Comparison of ENCODE assay signal across 15 cellular contexts in the genomic region with DNA sequence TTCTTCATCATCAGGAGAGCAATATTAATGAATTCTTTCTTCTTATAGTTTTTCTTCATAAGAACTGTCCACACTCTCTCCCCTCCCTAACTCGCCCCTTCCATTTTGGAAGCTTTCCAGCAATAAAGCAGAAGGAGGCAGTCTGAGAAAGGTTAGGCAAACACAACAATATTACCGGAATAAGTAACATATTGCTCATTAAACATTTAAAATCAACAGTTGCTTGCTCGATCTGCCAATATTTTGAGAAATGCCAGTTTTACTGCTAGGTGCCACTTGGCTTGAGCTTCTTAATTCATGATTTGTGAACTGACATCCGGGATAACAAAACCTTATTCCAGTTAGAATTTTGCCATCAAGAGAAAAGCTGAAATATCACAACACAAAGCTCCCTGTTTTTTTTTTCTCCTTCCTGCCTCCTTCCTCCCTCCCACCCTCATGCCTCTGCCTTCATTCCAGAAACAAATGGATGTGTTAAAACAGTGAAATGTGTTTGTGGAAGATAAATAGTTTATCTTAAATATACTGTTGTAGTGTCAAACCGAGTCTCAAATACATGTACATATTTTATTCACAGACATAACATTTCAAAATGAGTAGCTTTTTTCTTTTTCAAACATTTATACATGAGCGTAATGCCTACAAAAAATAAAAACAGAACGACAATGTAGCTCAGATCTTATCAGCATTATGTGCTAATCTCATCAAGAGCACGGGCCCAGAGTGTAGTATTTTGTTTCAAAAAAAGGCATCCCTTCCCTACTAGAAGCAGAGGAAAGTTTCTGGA.
DNase-seq lines count a peak whose midpoint lies in the region; ATAC-seq and TF ChIP-seq lines count a peak whose summit lies in the region.
"Had no signal": no experiment of that assay in that cellular context is flagged by ENCODE, and none has a peak within 500 bp of the region (broad histone marks: within the 10 kb centered on the region; RNA-seq: fewer than 3 reads in every experiment).

No MANE protein-coding gene starts in this region.

- 68% methylated on average over 8 of the region's 8 CpGs for WGBS in mesenchymal stem cell

- H3K4me1 ChIP-seq in breast epithelium: no peaks in the 10 kb centered on the region
- no peaks in the 10 kb centered on the region for H3K4me1 ChIP-seq in mesenchymal stem cell (ENCODE audit: control insufficient read depth, insufficient read depth, low read depth, low read length)
- no peaks in the 10 kb centered on the region for H3K4me1 ChIP-seq in upper lobe of right lung
- no peaks in the 10 kb centered on the region for H3K4me1 ChIP-seq in colonic mucosa
- H3K4me1 ChIP-seq: A549, transverse colon had no signal

- H3K4ac ChIP-seq in mesenchymal stem cell (ENCODE audit: low read depth in 1 of 2, low read length in 2 of 2): no peak overlapping the region

- TF ChIP-seq POLR2A in breast epithelium (IDR thresholded peaks at IDR 0.05): no peak

- no peaks in the 10 kb centered on the region for H3K4me1 Mint-ChIP-seq in MCF 10A (ENCODE audit: insufficient read depth, unreplicated experiment)

- no TSS peak for BruUV-seq in MCF 10A (replicated peaks; lab: Mats Ljungman, UMichigan)

- peak overlapping the region in 1 of 2 donors; percentile 1 for H3K27ac ChIP-seq in breast epithelium
- H3K27ac ChIP-seq in brain microvascular endothelial cell: no peak overlapping the region
- no peak overlapping the region for H3K27ac ChIP-seq in mesenchymal stem cell (ENCODE audit: low read length, poor library complexity, severe bottlenecking)
- H3K27ac ChIP-seq in upper lobe of right lung: no peak overlapping the region
- H3K27ac ChIP-seq in colonic mucosa: no peak overlapping the region
- H3K27ac ChIP-seq: A549 had no signal

- no peak overlapping the region for H3K4me2 ChIP-seq in mesenchymal stem cell (ENCODE audit: low read length, poor library complexity, severe bottlenecking)
- H3K4me2 ChIP-seq: A549 had no signal

- no peak overlapping the region for H2AFZ ChIP-seq in mesenchymal stem cell (ENCODE audit: low read depth, low read length)

- no peak overlapping the region for H3K23ac ChIP-seq in mesenchymal stem cell (ENCODE audit: low read length in 2 of 2)

- no peak overlapping the region for H3K27ac Mint-ChIP-seq in MCF 10A (ENCODE audit: low read depth, unreplicated experiment)

- no peak overlapping the region for H2BK120ac ChIP-seq in mesenchymal stem cell (ENCODE audit: low read depth, low read length)

- POLR2A ChIA-PET in MCF 10A (lab: Yijun Ruan, JAX): no interaction called here

- H3K9me3 Mint-ChIP-seq in MCF 10A (ENCODE audit: unreplicated experiment): no peaks in the 10 kb centered on the region

- no peaks in the 10 kb centered on the region for H3K36me3 Mint-ChIP-seq in MCF 10A (ENCODE audit: insufficient read depth, unreplicated experiment)

- no peak for TF ChIP-seq CTCF in breast epithelium (IDR thresholded peaks at IDR 0.05)
- TF ChIP-seq CTCF in MCF 10A (IDR thresholded peaks at IDR 0.05; ENCODE audit: unreplicated experiment): no peak
- no peak for TF ChIP-seq CTCF in brain microvascular endothelial cell (IDR thresholded peaks at IDR 0.05; ENCODE audit: low read depth, low read length, missing control alignments)
- no peak for TF ChIP-seq CTCF in upper lobe of right lung (IDR thresholded peaks at IDR 0.05)
- no peak for TF ChIP-seq CTCF in colonic mucosa (IDR thresholded peaks at IDR 0.05)

- ATAC-seq in upper lobe of right lung: no peak
- ATAC-seq: A549 had no signal

- no peaks in the 10 kb centered on the region for H3K79me1 ChIP-seq in mesenchymal stem cell (replicated peaks; ENCODE audit: low read length, poor library complexity, severe bottlenecking)

- H3K4me3 Mint-ChIP-seq in MCF 10A (ENCODE audit: unreplicated experiment): no peak overlapping the region

- intact Hi-C loops in breast epithelium (cut with DNase I; ENCODE audit: low total_unique reads): no loop called here
- intact Hi-C loops in MCF 10A (cut with micrococcal nuclease): no loop called here
- intact Hi-C loops in upper lobe of right lung (cut with DNase I): no loop called here
- intact Hi-C loops in colonic mucosa (cut with DNase I): no loop called here

- H3K4me3 ChIP-seq in breast epithelium (peak overlapping the region; percentile 16 to 48 (median 26)), brain microvascular endothelial cell (ENCODE audit: low read depth, low read length) (peak overlapping the region; percentile 5), mesenchymal stem cell (ENCODE audit: insufficient read depth in 1 of 2, low read depth in 1 of 2, low read length in 2 of 2) (peak overlapping the region in 1 of 2 experiments; percentile 67), upper lobe of right lung (peak overlapping the region; percentile 23), colonic mucosa (no peak overlapping the region)
- H3K4me3 ChIP-seq: A549, skin epidermis, transverse colon had no signal

- H3K9ac ChIP-seq in mesenchymal stem cell (ENCODE audit: low read length): peak overlapping the region; percentile 86
- H3K9ac ChIP-seq in colonic mucosa (ENCODE audit: low read depth in 2 of 2, low read length in 2 of 2): no peak overlapping the region

- no peak overlapping the region for H2BK15ac ChIP-seq in mesenchymal stem cell (ENCODE audit: low read depth, poor library complexity, severe bottlenecking)

- no peak overlapping the region for H2BK5ac ChIP-seq in mesenchymal stem cell (ENCODE audit: low read depth, low read length, poor library complexity, severe bottlenecking)

- no peaks in the 10 kb centered on the region for H3K27me3 Mint-ChIP-seq in MCF 10A (ENCODE audit: insufficient read depth, unreplicated experiment)

- H3K9me3 ChIP-seq in breast epithelium (no peaks in the 10 kb centered on the region), mesenchymal stem cell (ENCODE audit: control insufficient read depth, low read length) (no peaks in the 10 kb centered on the region), upper lobe of right lung (no peaks in the 10 kb centered on the region), colonic mucosa (no peaks in the 10 kb centered on the region)
- H3K9me3 ChIP-seq: A549, transverse colon had no signal

- no peak overlapping the region for H4K8ac ChIP-seq in mesenchymal stem cell (ENCODE audit: low read length)

- H3K36me3 ChIP-seq in breast epithelium (no peaks in the 10 kb centered on the region), brain microvascular endothelial cell (replicated peaks) (no peaks in the 10 kb centered on the region), mesenchymal stem cell (ENCODE audit: control insufficient read depth in 1 of 2, insufficient read depth in 2 of 2, low read depth in 1 of 2, low read length in 2 of 2) (no peaks in the 10 kb centered on the region), upper lobe of right lung (no peaks in the 10 kb centered on the region), colonic mucosa (no peaks in the 10 kb centered on the region)
- H3K36me3 ChIP-seq: transverse colon had no signal

- H2AK5ac ChIP-seq in mesenchymal stem cell (ENCODE audit: low read length, severe bottlenecking): no peak overlapping the region

- no peak overlapping the region for H3K18ac ChIP-seq in mesenchymal stem cell (ENCODE audit: low read depth in 1 of 2, low read length in 2 of 2)

- H4K91ac ChIP-seq in mesenchymal stem cell (ENCODE audit: low read length): no peak overlapping the region

- H3K14ac ChIP-seq in mesenchymal stem cell (ENCODE audit: low read length in 2 of 2): no peak overlapping the region

- H3K27me3 ChIP-seq in breast epithelium: no peaks in the 10 kb centered on the region
- no peaks in the 10 kb centered on the region for H3K27me3 ChIP-seq in brain microvascular endothelial cell (replicated peaks)
- no peaks in the 10 kb centered on the region for H3K27me3 ChIP-seq in mesenchymal stem cell (ENCODE audit: control insufficient read depth in 1 of 2, insufficient read depth in 1 of 2, low read length in 2 of 2)
- no peaks in the 10 kb centered on the region for H3K27me3 ChIP-seq in upper lobe of right lung
- H3K27me3 ChIP-seq in colonic mucosa: no peaks in the 10 kb centered on the region
- H3K27me3 ChIP-seq: transverse colon had no signal

- CTCF ChIA-PET in MCF 10A (lab: Yijun Ruan, JAX): interaction anchor here (0.6 to 1.4 kb wide), 4 partner anchors 10 to 557 kb away, joined by 3 to 8 read pairs (median 4); no protein-coding TSS in a partner anchor

- in situ Hi-C loops in brain microvascular endothelial cell (cut with HindIII; ENCODE audit: low pct_ligation_motif_present, low sequenced_read_pairs): no loop called here

- DNase-seq in breast epithelium (ENCODE audit: low spot score in 2 of 2) (no peak), MCF 10A (ENCODE audit: unreplicated experiment) (no peak), brain microvascular endothelial cell (no peak), mesenchymal stem cell (no peak), upper lobe of right lung (no peak), SW480 (ENCODE audit: low spot score) (no peak), colonic mucosa (no peak), DMS53 treated with DMSO at 0.1 percent for 48 hours (lab: John Stamatoyannopoulos, UW; ENCODE audit: unreplicated experiment) (no peak)
- DNase-seq: activated CD4-positive, alpha-beta T cell treated with anti-CD3 and anti-CD28 coated beads, Interleukin-2, amount 50 U/mL, for 48 hours; erythroblast; Kasumi-1; T1000; transverse colon had no signal

- no peak overlapping the region for H2BK12ac ChIP-seq in mesenchymal stem cell (ENCODE audit: low read length in 2 of 2)
